Comparison of ENCODE assay signal across 8 cellular contexts in the genomic region with DNA sequence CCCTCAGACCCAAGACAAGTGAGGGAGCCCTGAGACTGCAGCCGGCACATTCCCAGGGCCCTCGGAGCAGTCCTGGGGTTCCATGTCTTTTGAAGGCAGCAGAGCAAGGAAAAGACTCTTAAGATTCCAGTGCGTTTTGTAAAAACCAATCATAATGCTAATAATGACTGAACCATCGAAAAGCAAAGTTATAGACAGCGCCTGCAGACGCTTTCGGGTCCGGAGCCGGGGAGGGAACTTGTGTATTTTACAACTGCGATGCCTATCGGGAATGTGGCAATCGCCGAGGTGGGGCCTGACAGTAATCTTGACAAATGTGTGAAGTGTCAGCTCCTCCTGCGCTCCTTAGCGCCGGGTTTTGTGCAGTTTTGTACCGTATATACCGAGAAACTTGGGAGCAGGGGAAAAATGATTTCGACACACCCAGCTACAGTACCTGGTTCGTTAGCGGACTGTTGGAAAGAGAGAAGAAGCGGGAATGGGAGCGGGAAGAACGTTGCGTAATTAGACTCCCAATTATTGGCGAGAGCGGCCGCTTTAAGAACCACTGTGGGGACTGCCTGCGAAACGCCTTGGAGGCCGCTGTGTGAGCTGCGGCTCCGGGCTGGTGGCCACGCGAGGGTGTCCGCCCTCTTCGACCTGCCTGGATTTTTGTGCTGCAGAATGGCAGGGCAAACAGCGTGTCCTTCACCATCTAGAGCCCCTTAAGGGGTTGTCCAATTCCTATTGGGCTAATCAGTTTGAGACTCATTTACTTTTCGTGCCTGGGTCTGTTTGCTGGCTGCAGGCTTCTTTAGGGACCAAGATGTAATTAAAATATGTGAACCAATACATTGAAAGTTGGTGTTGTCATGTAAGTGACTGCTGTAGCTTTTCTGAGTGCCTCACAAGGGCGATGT. TPM values are rescaled to one million over a fixed set of nuclear protein-coding genes. Genes with fewer than 3 reads are reported as not detected.
DNase-seq lines count a peak whose midpoint lies in the region; ATAC-seq and TF ChIP-seq lines count a peak whose summit lies in the region.

No MANE protein-coding gene starts in this region.

- H3K4me3 ChIP-seq in HUES64 (ENCODE audit: low read length) (peak overlapping the region; percentile 75), fibroblast of the aortic adventitia (ENCODE audit: low read depth, low read length) (peak overlapping the region; percentile 92)

- CTCF ChIA-PET in CD4-positive, alpha-beta T cell (lab: Charles Lee) = no interaction called here
- CTCF ChIA-PET in activated CD4-positive, alpha-beta memory T cell treated with anti-CD3 and anti-CD28 coated beads for 36 hours (lab: Charles Lee) = interaction anchor here (0.8 to 1.0 kb wide), 3 partner anchors 66 to 273 kb away, joined by 3 to 6 read pairs (median 3); no protein-coding TSS in a partner anchor

- no peak overlapping the region for H3K9ac ChIP-seq in HUES64 (ENCODE audit: low read depth, low read length)

- TF ChIP-seq CTCF in CD4-positive, alpha-beta T cell (IDR thresholded peaks at IDR 0.05) = no peak
- TF ChIP-seq CTCF in fibroblast of the aortic adventitia (IDR thresholded peaks at IDR 0.05; ENCODE audit: insufficient read depth, low read length) (peak; percentile 18), natural killer cell (IDR thresholded peaks at IDR 0.05) (no peak)

- peaks cover 11% of the 10 kb centered on the region for H3K36me3 Mint-ChIP-seq in CD4-positive, alpha-beta T cell (ENCODE audit: low read depth)
- peaks cover under 1% of the 10 kb centered on the region for H3K36me3 Mint-ChIP-seq in activated CD4-positive, alpha-beta memory T cell treated with anti-CD3 and anti-CD28 coated beads for 36 hours
- no peaks in the 10 kb centered on the region for H3K36me3 Mint-ChIP-seq in natural killer cell

- no peaks in the 10 kb centered on the region for H3K9me3 Mint-ChIP-seq in CD4-positive, alpha-beta T cell
- H3K9me3 Mint-ChIP-seq in activated CD4-positive, alpha-beta memory T cell treated with anti-CD3 and anti-CD28 coated beads for 36 hours = no peaks in the 10 kb centered on the region
- no peaks in the 10 kb centered on the region for H3K9me3 Mint-ChIP-seq in natural killer cell

- no peak for ATAC-seq in CD4-positive, alpha-beta T cell (ENCODE audit: poor library complexity)
- ATAC-seq in natural killer cell (no peak), GM21360 (IDR thresholded peaks at IDR 0.05; ENCODE audit: unreplicated experiment) (no peak)

- peaks cover 20% of the 10 kb centered on the region for H3K4me1 ChIP-seq in HUES64 (ENCODE audit: insufficient read depth, low read length)

- 2% methylated on average over 40 of the region's 40 CpGs for WGBS in HUES64

- POLR2A ChIA-PET in CD4-positive, alpha-beta T cell (lab: Charles Lee) = no interaction called here
- POLR2A ChIA-PET in activated CD4-positive, alpha-beta memory T cell treated with anti-CD3 and anti-CD28 coated beads for 36 hours (lab: Charles Lee) = no interaction called here

- no peak overlapping the region for H3K27ac ChIP-seq in CD4-positive, alpha-beta T cell (ENCODE audit: low read depth, low read length)
- no peak overlapping the region for H3K27ac ChIP-seq in HUES64 (ENCODE audit: low read depth, low read length)

- H3K27ac Mint-ChIP-seq in CD4-positive, alpha-beta T cell = no peak overlapping the region
- H3K27ac Mint-ChIP-seq in activated CD4-positive, alpha-beta memory T cell treated with anti-CD3 and anti-CD28 coated beads for 36 hours = no peak overlapping the region
- H3K27ac Mint-ChIP-seq in natural killer cell = no peak overlapping the region

- H3K36me3 ChIP-seq in HUES64 (ENCODE audit: insufficient read depth, low read length) = no peaks in the 10 kb centered on the region

- H3K4me1 Mint-ChIP-seq in CD4-positive, alpha-beta T cell (ENCODE audit: low read depth) = peaks cover 44% of the 10 kb centered on the region
- H3K4me1 Mint-ChIP-seq in activated CD4-positive, alpha-beta memory T cell treated with anti-CD3 and anti-CD28 coated beads for 36 hours (ENCODE audit: low read depth) = peaks cover 38% of the 10 kb centered on the region
- H3K4me1 Mint-ChIP-seq in natural killer cell = peaks cover 27 to 34% of the 10 kb centered on the region in 2 donors

- no peaks in the 10 kb centered on the region for H3K9me3 ChIP-seq in CD4-positive, alpha-beta T cell (ENCODE audit: control insufficient read depth, low read length)
- no peaks in the 10 kb centered on the region for H3K9me3 ChIP-seq in HUES64 (ENCODE audit: insufficient read depth, low read depth, low read length)

- no peak for DNase-seq in CD4-positive, alpha-beta T cell
- DNase-seq in activated CD4-positive, alpha-beta memory T cell treated with anti-CD3 and anti-CD28 coated beads for 36 hours = peak; percentile 16
- DNase-seq in fibroblast of the aortic adventitia (ENCODE audit: low read depth) (peak; percentile 81), natural killer cell (no peak), inferior parietal cortex (ENCODE audit: extremely low spot score) (no peak), RKO (ENCODE audit: low spot score) (no peak)

- intact Hi-C loops in CD4-positive, alpha-beta T cell (cut with DNase I, micrococcal nuclease) = loop anchor here (2.0 to 10.0 kb wide), 8 partner anchors 48 to 657 kb away; no protein-coding TSS in a partner anchor
- intact Hi-C loops in activated CD4-positive, alpha-beta memory T cell treated with anti-CD3 and anti-CD28 coated beads for 36 hours (cut with micrococcal nuclease) = loop anchor here (2.0 to 5.0 kb wide), 5 partner anchors 53 to 237 kb away; no protein-coding TSS in a partner anchor
- intact Hi-C loops in natural killer cell (cut with micrococcal nuclease) = loop anchor here (5.0 kb wide), 2 partner anchors 122 to 237 kb away; no protein-coding TSS in a partner anchor

- H3K27me3 Mint-ChIP-seq in CD4-positive, alpha-beta T cell = peaks cover 57% of the 10 kb centered on the region
- peaks cover 62% of the 10 kb centered on the region for H3K27me3 Mint-ChIP-seq in activated CD4-positive, alpha-beta memory T cell treated with anti-CD3 and anti-CD28 coated beads for 36 hours
- H3K27me3 Mint-ChIP-seq in natural killer cell (ENCODE audit: low read depth in 2 of 2) = peaks cover 58 to 67% of the 10 kb centered on the region in 2 donors

- peak overlapping the region; percentile 98 for H3K4me3 Mint-ChIP-seq in CD4-positive, alpha-beta T cell
- H3K4me3 Mint-ChIP-seq in activated CD4-positive, alpha-beta memory T cell treated with anti-CD3 and anti-CD28 coated beads for 36 hours = peak overlapping the region; percentile 84
- H3K4me3 Mint-ChIP-seq in natural killer cell = peak overlapping the region; percentile 94

- peaks cover 45% of the 10 kb centered on the region for H3K27me3 ChIP-seq in CD4-positive, alpha-beta T cell (ENCODE audit: control insufficient read depth, insufficient read depth, low read length)
- peaks cover 89% of the 10 kb centered on the region for H3K27me3 ChIP-seq in HUES64 (ENCODE audit: insufficient read depth, low read length)

RNA-seq across cellular contexts. Expression of gene EPAS1, which starts 2.4 kb away (rescaled TPM):
- total RNA-seq in CD4-positive, alpha-beta T cell = 1 to 10 TPM; 4.2 to 5.4 TPM
- polyA plus RNA-seq in HUES64 (2013, experiment 1 of 2) = 2.6 TPM
- polyA plus RNA-seq in HUES64 (2013, experiment 2 of 2) = 3.8 TPM
- 10 to 100 TPM; 51.0 to 54.6 TPM for total RNA-seq in activated CD4-positive, alpha-beta memory T cell treated with anti-CD3 and anti-CD28 coated beads for 36 hours
- total RNA-seq in fibroblast of the aortic adventitia (ENCODE audit: low replicate concordance) = 41.5 and 45.6 TPM in 2 replicates
- total RNA-seq in natural killer cell = 10 to 100 TPM in 1 of 3 donors, 1 to 10 TPM in 2; 2.1 to 61.4 (median 3.6) TPM

Comparison
In these comparisons a context has a peak if more than half of its experiments do, and no peak if none do; other contexts are left out.
1. DNase-seq: peak in activated CD4-positive, alpha-beta memory T cell treated with anti-CD3 and anti-CD28 coated beads for 36 hours (single experiment) and fibroblast of the aortic adventitia (single experiment); none in CD4-positive, alpha-beta T cell (0 of 10), natural killer cell (single experiment), inferior parietal cortex (single experiment) and RKO (single experiment).
2. Peak in every context shown above with its lines, with median percentiles within 50 percentile points of each other: H3K4me3 Mint-ChIP-seq.